Comparison of ENCODE assay signal across 10 cellular contexts in genomic region chr17:81209141-81209540, GRCh38. TPM values are rescaled to one million over a fixed set of nuclear protein-coding genes. Genes with fewer than 3 reads are reported as not detected.
"Had no signal": no experiment of that assay in that cellular context is flagged by ENCODE, and none has a peak within 500 bp of the region (broad histone marks: within the 10 kb centered on the region; RNA-seq: fewer than 3 reads in every experiment).

No MANE protein-coding gene starts in this region.

- H3K27ac Mint-ChIP-seq: HFFc6 had no signal

- H3K4me3 ChIP-seq: GM23248, HAP-1, K562 had no signal

- H3K4me1 ChIP-seq: HAP-1 had no signal

- H3K27ac ChIP-seq: GM23248 had no signal

- H3K9me3 Mint-ChIP-seq: HFFc6 had no signal

- DNase-seq: GM23248, GOT3, H7, HFFc6, IMR-90 had no signal

- H3K4me3 Mint-ChIP-seq: HFFc6 had no signal

- H3K9ac ChIP-seq: GM23248 had no signal

- H3K9me3 ChIP-seq: HAP-1 had no signal

- ATAC-seq: HCT116, K562 had no signal

- H2AFZ ChIP-seq: GM23248 had no signal

- H3K36me3 ChIP-seq: HAP-1 had no signal

RNA-seq across cellular contexts. Expression of gene PVALEF, which starts 43.8 kb away (rescaled TPM):
- total RNA-seq: GM23248, H4, H7, HFFc6, HT-29, IMR-90, K562 had no signal
- polyA plus RNA-seq: GM23248, IMR-90, K562 had no signal
